ENCODE assay signal across 2 cellular contexts in the genomic region with DNA sequence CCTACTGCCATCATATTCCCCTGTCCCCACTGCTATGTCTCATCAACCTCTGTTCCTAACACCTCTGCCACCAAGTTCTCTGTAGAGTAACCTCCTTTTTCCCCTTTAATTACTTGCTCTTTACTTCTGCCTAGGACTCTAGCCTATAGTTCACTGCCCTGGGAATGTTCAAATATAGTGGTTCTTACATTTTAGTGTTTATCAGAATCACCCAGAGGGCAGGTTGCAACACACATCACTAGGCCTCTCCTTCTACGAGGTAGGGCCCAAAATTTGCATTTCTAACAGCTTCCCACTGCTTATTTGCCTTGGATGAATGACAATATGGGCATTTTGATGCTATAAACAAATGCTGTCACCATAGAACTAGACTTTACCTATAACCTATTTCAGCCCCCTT.
TF ChIP-seq lines count a peak whose summit lies in the region.

No MANE protein-coding gene starts in this region.

TF ChIP-seq in WTC11, 78 proteins besides CTCF, POLR2A, EP300 and RAD21 (continued from another document and continues in another):
- TF ChIP-seq, protein P1, sequence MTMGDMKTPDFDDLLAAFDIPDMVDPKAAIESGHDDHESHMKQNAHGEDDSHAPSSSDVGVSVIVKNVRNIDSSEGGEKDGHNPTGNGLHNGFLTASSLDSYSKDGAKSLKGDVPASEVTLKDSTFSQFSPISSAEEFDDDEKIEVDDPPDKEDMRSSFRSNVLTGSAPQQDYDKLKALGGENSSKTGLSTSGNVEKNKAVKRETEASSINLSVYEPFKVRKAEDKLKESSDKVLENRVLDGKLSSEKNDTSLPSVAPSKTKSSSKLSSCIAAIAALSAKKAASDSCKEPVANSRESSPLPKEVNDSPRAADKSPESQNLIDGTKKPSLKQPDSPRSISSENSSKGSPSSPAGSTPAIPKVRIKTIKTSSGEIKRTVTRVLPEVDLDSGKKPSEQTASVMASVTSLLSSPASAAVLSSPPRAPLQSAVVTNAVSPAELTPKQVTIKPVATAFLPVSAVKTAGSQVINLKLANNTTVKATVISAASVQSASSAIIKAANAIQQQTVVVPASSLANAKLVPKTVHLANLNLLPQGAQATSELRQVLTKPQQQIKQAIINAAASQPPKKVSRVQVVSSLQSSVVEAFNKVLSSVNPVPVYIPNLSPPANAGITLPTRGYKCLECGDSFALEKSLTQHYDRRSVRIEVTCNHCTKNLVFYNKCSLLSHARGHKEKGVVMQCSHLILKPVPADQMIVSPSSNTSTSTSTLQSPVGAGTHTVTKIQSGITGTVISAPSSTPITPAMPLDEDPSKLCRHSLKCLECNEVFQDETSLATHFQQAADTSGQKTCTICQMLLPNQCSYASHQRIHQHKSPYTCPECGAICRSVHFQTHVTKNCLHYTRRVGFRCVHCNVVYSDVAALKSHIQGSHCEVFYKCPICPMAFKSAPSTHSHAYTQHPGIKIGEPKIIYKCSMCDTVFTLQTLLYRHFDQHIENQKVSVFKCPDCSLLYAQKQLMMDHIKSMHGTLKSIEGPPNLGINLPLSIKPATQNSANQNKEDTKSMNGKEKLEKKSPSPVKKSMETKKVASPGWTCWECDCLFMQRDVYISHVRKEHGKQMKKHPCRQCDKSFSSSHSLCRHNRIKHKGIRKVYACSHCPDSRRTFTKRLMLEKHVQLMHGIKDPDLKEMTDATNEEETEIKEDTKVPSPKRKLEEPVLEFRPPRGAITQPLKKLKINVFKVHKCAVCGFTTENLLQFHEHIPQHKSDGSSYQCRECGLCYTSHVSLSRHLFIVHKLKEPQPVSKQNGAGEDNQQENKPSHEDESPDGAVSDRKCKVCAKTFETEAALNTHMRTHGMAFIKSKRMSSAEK (CRISPR knock-in tag; IDR thresholded peaks at IDR 0.05; ENCODE audit: borderline replicate concordance), result no peak
- TF ChIP-seq GTF2I (CRISPR knock-in tag; conservative IDR thresholded peaks at IDR 0.05) (no peak), OVOL2 (CRISPR knock-in tag; IDR thresholded peaks at IDR 0.05; ENCODE audit: borderline replicate concordance) (no peak), HMGA2 (CRISPR knock-in tag; IDR thresholded peaks at IDR 0.05) (no peak), FOXJ3 (CRISPR knock-in tag; IDR thresholded peaks at IDR 0.05; ENCODE audit: borderline replicate concordance) (no peak), SOX15 (CRISPR knock-in tag; IDR thresholded peaks at IDR 0.05) (no peak), ZNF232 (CRISPR knock-in tag; IDR thresholded peaks at IDR 0.05) (no peak)
- TF ChIP-seq, protein P2, sequence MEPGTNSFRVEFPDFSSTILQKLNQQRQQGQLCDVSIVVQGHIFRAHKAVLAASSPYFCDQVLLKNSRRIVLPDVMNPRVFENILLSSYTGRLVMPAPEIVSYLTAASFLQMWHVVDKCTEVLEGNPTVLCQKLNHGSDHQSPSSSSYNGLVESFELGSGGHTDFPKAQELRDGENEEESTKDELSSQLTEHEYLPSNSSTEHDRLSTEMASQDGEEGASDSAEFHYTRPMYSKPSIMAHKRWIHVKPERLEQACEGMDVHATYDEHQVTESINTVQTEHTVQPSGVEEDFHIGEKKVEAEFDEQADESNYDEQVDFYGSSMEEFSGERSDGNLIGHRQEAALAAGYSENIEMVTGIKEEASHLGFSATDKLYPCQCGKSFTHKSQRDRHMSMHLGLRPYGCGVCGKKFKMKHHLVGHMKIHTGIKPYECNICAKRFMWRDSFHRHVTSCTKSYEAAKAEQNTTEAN (CRISPR knock-in tag; IDR thresholded peaks at IDR 0.05), result no peak
- TF ChIP-seq, protein P3, sequence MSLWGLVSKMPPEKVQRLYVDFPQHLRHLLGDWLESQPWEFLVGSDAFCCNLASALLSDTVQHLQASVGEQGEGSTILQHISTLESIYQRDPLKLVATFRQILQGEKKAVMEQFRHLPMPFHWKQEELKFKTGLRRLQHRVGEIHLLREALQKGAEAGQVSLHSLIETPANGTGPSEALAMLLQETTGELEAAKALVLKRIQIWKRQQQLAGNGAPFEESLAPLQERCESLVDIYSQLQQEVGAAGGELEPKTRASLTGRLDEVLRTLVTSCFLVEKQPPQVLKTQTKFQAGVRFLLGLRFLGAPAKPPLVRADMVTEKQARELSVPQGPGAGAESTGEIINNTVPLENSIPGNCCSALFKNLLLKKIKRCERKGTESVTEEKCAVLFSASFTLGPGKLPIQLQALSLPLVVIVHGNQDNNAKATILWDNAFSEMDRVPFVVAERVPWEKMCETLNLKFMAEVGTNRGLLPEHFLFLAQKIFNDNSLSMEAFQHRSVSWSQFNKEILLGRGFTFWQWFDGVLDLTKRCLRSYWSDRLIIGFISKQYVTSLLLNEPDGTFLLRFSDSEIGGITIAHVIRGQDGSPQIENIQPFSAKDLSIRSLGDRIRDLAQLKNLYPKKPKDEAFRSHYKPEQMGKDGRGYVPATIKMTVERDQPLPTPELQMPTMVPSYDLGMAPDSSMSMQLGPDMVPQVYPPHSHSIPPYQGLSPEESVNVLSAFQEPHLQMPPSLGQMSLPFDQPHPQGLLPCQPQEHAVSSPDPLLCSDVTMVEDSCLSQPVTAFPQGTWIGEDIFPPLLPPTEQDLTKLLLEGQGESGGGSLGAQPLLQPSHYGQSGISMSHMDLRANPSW (CRISPR knock-in tag; conservative IDR thresholded peaks at IDR 0.05; ENCODE audit: low read depth), result no peak
- TF ChIP-seq, protein P4, sequence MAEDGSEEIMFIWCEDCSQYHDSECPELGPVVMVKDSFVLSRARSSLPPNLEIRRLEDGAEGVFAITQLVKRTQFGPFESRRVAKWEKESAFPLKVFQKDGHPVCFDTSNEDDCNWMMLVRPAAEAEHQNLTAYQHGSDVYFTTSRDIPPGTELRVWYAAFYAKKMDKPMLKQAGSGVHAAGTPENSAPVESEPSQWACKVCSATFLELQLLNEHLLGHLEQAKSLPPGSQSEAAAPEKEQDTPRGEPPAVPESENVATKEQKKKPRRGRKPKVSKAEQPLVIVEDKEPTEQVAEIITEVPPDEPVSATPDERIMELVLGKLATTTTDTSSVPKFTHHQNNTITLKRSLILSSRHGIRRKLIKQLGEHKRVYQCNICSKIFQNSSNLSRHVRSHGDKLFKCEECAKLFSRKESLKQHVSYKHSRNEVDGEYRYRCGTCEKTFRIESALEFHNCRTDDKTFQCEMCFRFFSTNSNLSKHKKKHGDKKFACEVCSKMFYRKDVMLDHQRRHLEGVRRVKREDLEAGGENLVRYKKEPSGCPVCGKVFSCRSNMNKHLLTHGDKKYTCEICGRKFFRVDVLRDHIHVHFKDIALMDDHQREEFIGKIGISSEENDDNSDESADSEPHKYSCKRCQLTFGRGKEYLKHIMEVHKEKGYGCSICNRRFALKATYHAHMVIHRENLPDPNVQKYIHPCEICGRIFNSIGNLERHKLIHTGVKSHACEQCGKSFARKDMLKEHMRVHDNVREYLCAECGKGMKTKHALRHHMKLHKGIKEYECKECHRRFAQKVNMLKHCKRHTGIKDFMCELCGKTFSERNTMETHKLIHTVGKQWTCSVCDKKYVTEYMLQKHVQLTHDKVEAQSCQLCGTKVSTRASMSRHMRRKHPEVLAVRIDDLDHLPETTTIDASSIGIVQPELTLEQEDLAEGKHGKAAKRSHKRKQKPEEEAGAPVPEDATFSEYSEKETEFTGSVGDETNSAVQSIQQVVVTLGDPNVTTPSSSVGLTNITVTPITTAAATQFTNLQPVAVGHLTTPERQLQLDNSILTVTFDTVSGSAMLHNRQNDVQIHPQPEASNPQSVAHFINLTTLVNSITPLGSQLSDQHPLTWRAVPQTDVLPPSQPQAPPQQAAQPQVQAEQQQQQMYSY (CRISPR knock-in tag; IDR thresholded peaks at IDR 0.05), result no peak

TF ChIP-seq in liver, 16 proteins besides CTCF, POLR2A, EP300 and RAD21 (continued from another document):
- TF ChIP-seq GABPA (IDR thresholded peaks at IDR 0.05 in 1 of 2, conservative IDR thresholded peaks at IDR 0.05 in 1 of 2) (no peak), HNF4A (conservative IDR thresholded peaks at IDR 0.05) (peak; percentile 91 to 93), NR2F2 (IDR thresholded peaks at IDR 0.05) (no peak)
TF ChIP-seq in liver: peak in this region for 8.
